ENCODE assay signal across 14 cellular contexts in genomic region chr7:105975770-105976428, GRCh38. TPM values are rescaled to one million over a fixed set of nuclear protein-coding genes. Genes with fewer than 3 reads are reported as not detected.
DNase-seq lines count a peak whose midpoint lies in the region; ATAC-seq and TF ChIP-seq lines count a peak whose summit lies in the region.
"Had no signal": no experiment of that assay in that cellular context is flagged by ENCODE, and none has a peak within 500 bp of the region (broad histone marks: within the 10 kb centered on the region; RNA-seq: fewer than 3 reads in every experiment).

No MANE protein-coding gene starts in this region.

- peaks cover 19% of the 10 kb centered on the region for H3K4me1 Mint-ChIP-seq in endodermal cell
- H3K4me1 Mint-ChIP-seq in CD8-positive, alpha-beta T cell (ENCODE audit: low read depth) = no peaks in the 10 kb centered on the region

- H3K27ac ChIP-seq in endodermal cell (ENCODE audit: low read depth, low read length) (no peak overlapping the region), neuronal stem cell (replicated peaks; ENCODE audit: low read length) (no peak overlapping the region)
- no peak overlapping the region for H3K27ac ChIP-seq in CD8-positive, alpha-beta T cell (ENCODE audit: low read depth, low read length)
- H3K27ac ChIP-seq: 22Rv1 had no signal

- DNase-seq in DMS153 (lab: John Stamatoyannopoulos, UW) (peak; percentile 68), DMS153 treated with DMSO at 0.1 percent for 48 hours (lab: John Stamatoyannopoulos, UW; ENCODE audit: unreplicated experiment) (no peak), NCI-H69 (lab: John Stamatoyannopoulos, UW) (peak; percentile 91), endodermal cell (peak; percentile 56), neuronal stem cell (ENCODE audit: low spot score) (no peak)
- DNase-seq in CD8-positive, alpha-beta T cell = no peak
- DNase-seq: activated CD8-positive, alpha-beta T cell treated with anti-CD3 and anti-CD28 coated beads, Interleukin-2, amount 10 ng/mL, durations not matched to agents 7 days and 5 days; activated naive CD4-positive, alpha-beta T cell treated with anti-CD3 and anti-CD28 coated beads for 36 hours; hypothalamus; NCI-H524; T-helper 9 cell had no signal

- peak overlapping the region; percentile 27 for H3K14ac ChIP-seq in neuronal stem cell (ENCODE audit: low read length)

- WGBS in endodermal cell (ENCODE audit: insufficient coverage in 1 of 2, insufficient read length in 1 of 2), 2 experiments = 85 to 96% methylated on average over 3 to 8 of the region's 8 CpGs
- no CpG with 5 or more reads among the region's 8 CpGs for WGBS in neuronal stem cell (ENCODE audit: extremely low coverage in 2 of 2, insufficient read length in 2 of 2, insufficient replicate concordance in 1 of 2), 2 donors

- H3K36me3 Mint-ChIP-seq in endodermal cell (ENCODE audit: low read depth) = no peaks in the 10 kb centered on the region
- no peaks in the 10 kb centered on the region for H3K36me3 Mint-ChIP-seq in CD8-positive, alpha-beta T cell

- no peak overlapping the region for H3K18ac ChIP-seq in neuronal stem cell (ENCODE audit: low read length)

- POLR2A ChIA-PET in CD8-positive, alpha-beta T cell (lab: Charles Lee) = interaction anchor here (0.5 kb wide), 1 partner anchor 750 kb away, joined by 3 read pairs; no protein-coding TSS in a partner anchor

- H3K9me3 Mint-ChIP-seq in endodermal cell = no peaks in the 10 kb centered on the region
- H3K9me3 Mint-ChIP-seq in CD8-positive, alpha-beta T cell = no peaks in the 10 kb centered on the region
- H3K9me3 Mint-ChIP-seq: activated naive CD4-positive, alpha-beta T cell treated with anti-CD3 and anti-CD28 coated beads for 36 hours had no signal

- TF ChIP-seq CTCF in endodermal cell (conservative IDR thresholded peaks at IDR 0.05) = no peak
- no peak for TF ChIP-seq CTCF in CD8-positive, alpha-beta T cell (IDR thresholded peaks at IDR 0.05)

- no peak overlapping the region for H4K8ac ChIP-seq in neuronal stem cell (ENCODE audit: low read depth, low read length)

- intact Hi-C loops in CD8-positive, alpha-beta T cell (cut with DNase I, micrococcal nuclease) = no loop called here

- no peak overlapping the region for H3K4ac ChIP-seq in neuronal stem cell (ENCODE audit: low read length)

- ATAC-seq in GM18909 (IDR thresholded peaks at IDR 0.05; ENCODE audit: poor library complexity, unreplicated experiment) (no peak), GM19328 (IDR thresholded peaks at IDR 0.05; ENCODE audit: unreplicated experiment) (no peak)
- ATAC-seq in CD8-positive, alpha-beta T cell = no peak
- ATAC-seq: activated CD8-positive, alpha-beta T cell treated with anti-CD3 and anti-CD28 coated beads, Interleukin-2, amount 10 ng/mL, durations not matched to agents 7 days and 5 days had no signal

- H3K9me3 ChIP-seq in endodermal cell (ENCODE audit: control insufficient read depth, low read length) = no peaks in the 10 kb centered on the region
- H3K9me3 ChIP-seq in neuronal stem cell (replicated peaks in 1 of 2; ENCODE audit: control insufficient read depth in 2 of 2, insufficient read depth in 1 of 2, low read depth in 1 of 2, low read length in 2 of 2) = no peaks in the 10 kb centered on the region
- no peaks in the 10 kb centered on the region for H3K9me3 ChIP-seq in CD8-positive, alpha-beta T cell (ENCODE audit: low read length)

- no peaks in the 10 kb centered on the region for H3K79me1 ChIP-seq in neuronal stem cell (ENCODE audit: low read depth, low read length)

- H3K4me2 ChIP-seq in neuronal stem cell (ENCODE audit: insufficient read depth, low read length, poor library complexity, severe bottlenecking) = no peak overlapping the region

- H2BK120ac ChIP-seq in neuronal stem cell (ENCODE audit: low read depth, low read length) = no peak overlapping the region

- CTCF ChIA-PET in CD8-positive, alpha-beta T cell (lab: Charles Lee) = interaction anchor here (0.7 to 0.8 kb wide), 2 partner anchors 13 to 41 kb away, joined by 3 read pairs; partner anchors contain the start of gene CDHR3

- H3K27me3 ChIP-seq in endodermal cell (ENCODE audit: control insufficient read depth, insufficient read depth, low read length, poor library complexity, severe bottlenecking) = no peaks in the 10 kb centered on the region
- H3K27me3 ChIP-seq in neuronal stem cell (ENCODE audit: control insufficient read depth in 3 of 3, insufficient read depth in 3 of 3, low read depth in 1 of 3, low read length in 3 of 3) = no peaks in the 10 kb centered on the region
- no peaks in the 10 kb centered on the region for H3K27me3 ChIP-seq in CD8-positive, alpha-beta T cell (ENCODE audit: insufficient read depth, low read length)

- H2BK15ac ChIP-seq in neuronal stem cell (ENCODE audit: low read length) = no peak overlapping the region

- H3K23ac ChIP-seq in neuronal stem cell (ENCODE audit: low read depth, low read length, poor library complexity) = no peak overlapping the region

- H2AFZ ChIP-seq in neuronal stem cell (ENCODE audit: low read length) = no peak overlapping the region

- H3K27me3 Mint-ChIP-seq in endodermal cell (ENCODE audit: insufficient read depth) = peaks cover 5% of the 10 kb centered on the region
- no peaks in the 10 kb centered on the region for H3K27me3 Mint-ChIP-seq in CD8-positive, alpha-beta T cell (ENCODE audit: low read depth)

- H3K4me1 ChIP-seq in endodermal cell (ENCODE audit: control insufficient read depth, insufficient read depth, low read length) (no peaks in the 10 kb centered on the region), neuronal stem cell (ENCODE audit: control insufficient read depth in 2 of 2, insufficient read depth in 1 of 2, low read depth in 1 of 2, low read length in 2 of 2) (no peaks in the 10 kb centered on the region)
- H3K4me1 ChIP-seq in CD8-positive, alpha-beta T cell (ENCODE audit: insufficient read depth, low read length) = no peaks in the 10 kb centered on the region

- H3K4me3 ChIP-seq in endodermal cell (ENCODE audit: low read length) = no peak overlapping the region
- no peak overlapping the region for H3K4me3 ChIP-seq in neuronal stem cell (ENCODE audit: low read length in 2 of 2)
- no peak overlapping the region for H3K4me3 ChIP-seq in CD8-positive, alpha-beta T cell (ENCODE audit: low read depth, low read length)

- no peak overlapping the region for H4K91ac ChIP-seq in neuronal stem cell (ENCODE audit: low read depth, low read length, poor library complexity)

- H2BK12ac ChIP-seq in neuronal stem cell (ENCODE audit: low read length) = no peak overlapping the region

- H3K36me3 ChIP-seq in endodermal cell (ENCODE audit: control insufficient read depth, insufficient read depth, low read length) (no peaks in the 10 kb centered on the region), neuronal stem cell (replicated peaks in 1 of 2; ENCODE audit: control insufficient read depth in 2 of 2, insufficient read depth in 2 of 2, low read length in 2 of 2) (no peaks in the 10 kb centered on the region)
- H3K36me3 ChIP-seq in CD8-positive, alpha-beta T cell (ENCODE audit: insufficient read depth, low read length) = no peaks in the 10 kb centered on the region

- no peak overlapping the region for H2BK5ac ChIP-seq in neuronal stem cell (ENCODE audit: low read length)

- H3K4me3 Mint-ChIP-seq in endodermal cell = no peak overlapping the region
- no peak overlapping the region for H3K4me3 Mint-ChIP-seq in CD8-positive, alpha-beta T cell
- H3K4me3 Mint-ChIP-seq: activated CD8-positive, alpha-beta T cell treated with anti-CD3 and anti-CD28 coated beads, Interleukin-2, amount 10 ng/mL, durations not matched to agents 7 days and 5 days; activated naive CD4-positive, alpha-beta T cell treated with anti-CD3 and anti-CD28 coated beads for 36 hours had no signal

- no peak overlapping the region for H3K27ac Mint-ChIP-seq in endodermal cell
- no peak overlapping the region for H3K27ac Mint-ChIP-seq in CD8-positive, alpha-beta T cell
- H3K27ac Mint-ChIP-seq: activated CD8-positive, alpha-beta T cell treated with anti-CD3 and anti-CD28 coated beads, Interleukin-2, amount 10 ng/mL, durations not matched to agents 7 days and 5 days; activated naive CD4-positive, alpha-beta T cell treated with anti-CD3 and anti-CD28 coated beads for 36 hours had no signal

- no peak overlapping the region for H3K9ac ChIP-seq in endodermal cell (ENCODE audit: extremely low read depth, low read length, poor library complexity, severe bottlenecking)
- H3K9ac ChIP-seq in neuronal stem cell (ENCODE audit: low read depth, low read length, poor library complexity) = no peak overlapping the region

- no peak overlapping the region for H2AK5ac ChIP-seq in neuronal stem cell (ENCODE audit: low read depth, low read length)

RNA-seq across cellular contexts. Expression of gene CDHR3, which starts 12.8 kb away (rescaled TPM):
- 10 to 100 TPM in 1 of 2 donors, 1 to 10 TPM in 1; 7.5 to 16.1 TPM for total RNA-seq in endodermal cell
- 2.0 TPM for polyA plus RNA-seq in endodermal cell (2013, experiment 1 of 2)
- 2.5 TPM for polyA plus RNA-seq in endodermal cell (2013, experiment 2 of 2)
- 2.4 TPM for polyA plus RNA-seq in neuronal stem cell (2013, experiment 1 of 2)
- polyA plus RNA-seq in neuronal stem cell (2013, experiment 2 of 2) = 2.8 TPM
- total RNA-seq in CD8-positive, alpha-beta T cell = 1 to 10 TPM; 4.3 to 4.4 TPM

Comparison
In these comparisons a context has a peak if more than half of its experiments do, and no peak if none do; other contexts are left out.
1. DNase-seq: peak in DMS153 (single experiment), NCI-H69 (single experiment) and endodermal cell (single experiment); none in DMS153 treated with DMSO at 0.1 percent for 48 hours (single experiment), neuronal stem cell (single experiment) and CD8-positive, alpha-beta T cell (0 of 7).